ENCODE assay signal across 10 cellular contexts in the genomic region with DNA sequence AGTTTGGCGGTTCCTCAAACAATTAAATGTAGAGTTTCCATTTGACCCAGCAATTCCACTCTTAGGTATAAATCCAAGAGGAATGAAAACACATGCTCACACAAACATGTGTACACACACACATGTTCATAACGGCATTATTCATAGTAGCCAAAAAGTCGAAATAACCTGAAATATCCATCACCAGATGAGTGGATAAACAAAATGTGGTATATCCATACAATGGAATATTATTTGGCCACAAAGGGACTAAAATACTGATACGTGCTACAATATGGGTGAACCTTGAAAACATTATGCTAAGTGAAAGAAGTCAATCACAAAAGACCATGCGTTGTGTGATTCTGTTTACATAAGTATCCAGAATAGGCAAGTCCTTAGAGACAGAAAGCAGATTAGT.
"Had no signal": no experiment of that assay in that cellular context is flagged by ENCODE, and none has a peak within 500 bp of the region (broad histone marks: within the 10 kb centered on the region; RNA-seq: fewer than 3 reads in every experiment).

No MANE protein-coding gene starts in this region.

- H3K4me3 Mint-ChIP-seq: GM23338, H9, HFFc6 had no signal

- H3K4me3 ChIP-seq: GM23338, K562 had no signal

- H3K27ac Mint-ChIP-seq: HFFc6 had no signal

- ATAC-seq: K562 had no signal

- DNase-seq: HCEC 1CT, HFFc6, IMR-90, KG1 had no signal

- H3K27ac ChIP-seq: HL-60 had no signal

- FAIRE-seq: H1, H54, K562 had no signal

- H3K9me3 Mint-ChIP-seq: HFFc6 had no signal
